ENCODE assay signal across 16 cellular contexts in the genomic region with DNA sequence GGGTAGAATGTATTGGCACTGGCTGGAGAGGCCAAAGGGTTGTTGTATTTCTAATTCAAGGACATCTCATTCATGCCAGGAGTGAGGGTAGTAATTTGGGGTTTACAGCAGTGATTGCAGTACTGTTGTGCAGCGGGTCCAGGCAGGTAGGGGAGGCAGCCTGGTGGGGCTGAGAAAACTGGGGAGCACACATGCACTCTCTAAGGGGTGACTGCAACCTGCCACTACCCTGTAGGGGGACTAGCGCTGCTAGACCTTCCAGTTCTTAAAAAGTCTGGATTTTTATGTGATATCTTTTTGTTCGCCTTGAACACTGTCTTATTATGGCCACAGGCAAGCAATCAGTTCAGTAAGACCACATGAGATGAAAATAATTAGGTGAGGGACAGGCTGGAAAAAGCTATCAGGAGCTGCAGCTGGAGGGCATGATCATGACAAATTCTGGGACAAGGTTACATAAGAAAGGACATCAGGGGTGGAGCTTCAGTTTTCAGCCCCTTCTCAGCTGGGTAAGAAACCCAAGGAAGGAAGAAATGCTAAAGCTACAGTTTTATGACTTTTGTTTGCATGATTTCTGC.
DNase-seq lines count a peak whose midpoint lies in the region; ATAC-seq and TF ChIP-seq lines count a peak whose summit lies in the region.
"Had no signal": no experiment of that assay in that cellular context is flagged by ENCODE, and none has a peak within 500 bp of the region (broad histone marks: within the 10 kb centered on the region; RNA-seq: fewer than 3 reads in every experiment).

No MANE protein-coding gene starts in this region.

- no peaks in the 10 kb centered on the region for H3K9me2 ChIP-seq in Loucy (replicated peaks; ENCODE audit: low read depth, low read length)

- no peaks in the 10 kb centered on the region for H3F3A ChIP-seq in Loucy (ENCODE audit: low read depth)

- peaks cover 12% of the 10 kb centered on the region for H3K4me1 Mint-ChIP-seq in endodermal cell
- H3K4me1 Mint-ChIP-seq in stimulated activated effector memory CD8-positive, alpha-beta T cell treated with anti-CD3 and anti-CD28 coated beads, Interleukin-12 subunit alpha, Interleukin-12 subunit beta, amount 100 ng/mL, for 72 hours = no peaks in the 10 kb centered on the region

- intact Hi-C loops in Right ventricle myocardium inferior (cut with DNase I) = no loop called here

- H2AFZ ChIP-seq in Loucy (ENCODE audit: low read length) = no peak overlapping the region

- no peak for TF ChIP-seq CTCF in right atrium auricular region (IDR thresholded peaks at IDR 0.05)
- no peak for TF ChIP-seq CTCF in Loucy (conservative IDR thresholded peaks at IDR 0.05; ENCODE audit: low read length)
- TF ChIP-seq CTCF in endodermal cell (conservative IDR thresholded peaks at IDR 0.05) = peak; percentile 29

- DNase-seq in Right ventricle myocardium inferior (ENCODE audit: missing footprints) (no peak), right atrium auricular region (ENCODE audit: low spot score) (no peak), endodermal cell (no peak), Ammon's horn (ENCODE audit: low spot score) (no peak), NCI-H82 treated with DMSO at 0.1 percent for 48 hours (lab: John Stamatoyannopoulos, UW; ENCODE audit: unreplicated experiment) (no peak)
- no peak for DNase-seq in stimulated activated effector memory CD8-positive, alpha-beta T cell treated with anti-CD3 and anti-CD28 coated beads, Interleukin-12 subunit alpha, Interleukin-12 subunit beta, amount 100 ng/mL, for 72 hours (ENCODE audit: low spot score in 2 of 2)
- DNase-seq in NK-92 treated with Interleukin-12 subunit alpha and Interleukin-12 subunit beta, amount 100 ng/mL, for 24 hours (lab: John Stamatoyannopoulos, UW) = no peak
- DNase-seq: KG1, MM.1S, NCI-H1105, NCI-H1694, NCI-H2107, NCI-H2227 treated with DMSO at 0.1 percent for 48 hours, NCI-H524, SIG-M5 had no signal

- H3K4me3 Mint-ChIP-seq in endodermal cell = no peak overlapping the region
- no peak overlapping the region for H3K4me3 Mint-ChIP-seq in stimulated activated effector memory CD8-positive, alpha-beta T cell treated with anti-CD3 and anti-CD28 coated beads, Interleukin-12 subunit alpha, Interleukin-12 subunit beta, amount 100 ng/mL, for 72 hours

- no peaks in the 10 kb centered on the region for H3K9me3 Mint-ChIP-seq in endodermal cell
- H3K9me3 Mint-ChIP-seq in stimulated activated effector memory CD8-positive, alpha-beta T cell treated with anti-CD3 and anti-CD28 coated beads, Interleukin-12 subunit alpha, Interleukin-12 subunit beta, amount 100 ng/mL, for 72 hours = no peaks in the 10 kb centered on the region

- no peaks in the 10 kb centered on the region for H4K20me1 ChIP-seq in Loucy (ENCODE audit: insufficient read depth, low read length, poor library complexity, severe bottlenecking)

- H3K27me3 ChIP-seq in right atrium auricular region = no peaks in the 10 kb centered on the region
- H3K27me3 ChIP-seq in Loucy (ENCODE audit: insufficient read depth, low read length, poor library complexity, severe bottlenecking) = no peaks in the 10 kb centered on the region
- no peaks in the 10 kb centered on the region for H3K27me3 ChIP-seq in endodermal cell (ENCODE audit: control insufficient read depth, insufficient read depth, low read length, poor library complexity, severe bottlenecking)

- no peak overlapping the region for H3K27ac Mint-ChIP-seq in endodermal cell
- H3K27ac Mint-ChIP-seq in stimulated activated effector memory CD8-positive, alpha-beta T cell treated with anti-CD3 and anti-CD28 coated beads, Interleukin-12 subunit alpha, Interleukin-12 subunit beta, amount 100 ng/mL, for 72 hours = no peak overlapping the region

- H3K27me3 Mint-ChIP-seq in endodermal cell (ENCODE audit: insufficient read depth) = peaks cover 2% of the 10 kb centered on the region

- H3K36me3 Mint-ChIP-seq in endodermal cell (ENCODE audit: low read depth) = no peaks in the 10 kb centered on the region
- H3K36me3 Mint-ChIP-seq in stimulated activated effector memory CD8-positive, alpha-beta T cell treated with anti-CD3 and anti-CD28 coated beads, Interleukin-12 subunit alpha, Interleukin-12 subunit beta, amount 100 ng/mL, for 72 hours = no peaks in the 10 kb centered on the region

- H3K36me3 ChIP-seq in right atrium auricular region (no peaks in the 10 kb centered on the region), Loucy (ENCODE audit: insufficient read depth, low read length) (no peaks in the 10 kb centered on the region), endodermal cell (ENCODE audit: control insufficient read depth, insufficient read depth, low read length) (no peaks in the 10 kb centered on the region)

- peak overlapping the region; percentile 48 for H3K4me2 ChIP-seq in Loucy (ENCODE audit: low read depth, low read length, poor library complexity, severe bottlenecking)

- H3K4me3 ChIP-seq in right atrium auricular region = no peak overlapping the region
- no peak overlapping the region for H3K4me3 ChIP-seq in Loucy (ENCODE audit: low read length, poor library complexity, severe bottlenecking)
- no peak overlapping the region for H3K4me3 ChIP-seq in endodermal cell (ENCODE audit: low read length)

- peak; percentile 15 for ATAC-seq in Right ventricle myocardium inferior
- peak; percentile 15 for ATAC-seq in stimulated activated effector memory CD8-positive, alpha-beta T cell treated with anti-CD3 and anti-CD28 coated beads, Interleukin-12 subunit alpha, Interleukin-12 subunit beta, amount 100 ng/mL, for 72 hours

- H3K4me1 ChIP-seq in right atrium auricular region (no peaks in the 10 kb centered on the region), Loucy (ENCODE audit: insufficient read depth, low read length, poor library complexity, severe bottlenecking) (peaks cover 15% of the 10 kb centered on the region), endodermal cell (ENCODE audit: control insufficient read depth, insufficient read depth, low read length) (no peaks in the 10 kb centered on the region)

- H3K27ac ChIP-seq in right atrium auricular region = no peak overlapping the region
- no peak overlapping the region for H3K27ac ChIP-seq in endodermal cell (ENCODE audit: low read depth, low read length)

- no peaks in the 10 kb centered on the region for H3K79me2 ChIP-seq in Loucy (ENCODE audit: insufficient read depth, low read length)

- H3K9me3 ChIP-seq in right atrium auricular region (no peaks in the 10 kb centered on the region), Loucy (ENCODE audit: insufficient read depth, low read depth, low read length) (no peaks in the 10 kb centered on the region), endodermal cell (ENCODE audit: control insufficient read depth, low read length) (no peaks in the 10 kb centered on the region)

- H3K9ac ChIP-seq in Loucy (ENCODE audit: low read depth, low read length, poor library complexity, severe bottlenecking) = no peak overlapping the region
- H3K9ac ChIP-seq in endodermal cell (ENCODE audit: extremely low read depth, low read length, poor library complexity, severe bottlenecking) = no peak overlapping the region

- 91 to 100% methylated on average over 2 to 3 of the region's 3 CpGs for WGBS in endodermal cell (ENCODE audit: insufficient coverage in 1 of 2, insufficient read length in 1 of 2), 2 experiments
